ENCODE assay signal across 8 cellular contexts in genomic region chr6:27811383-27811782, GRCh38.
DNase-seq lines count a peak whose midpoint lies in the region; ATAC-seq and TF ChIP-seq lines count a peak whose summit lies in the region.

No MANE protein-coding gene starts in this region.

- no peaks in the 10 kb centered on the region for H3K36me3 ChIP-seq in CD8-positive, alpha-beta T cell (ENCODE audit: insufficient read depth, low read length)
- H3K36me3 ChIP-seq in Karpas-422 (ENCODE audit: insufficient read depth, low read length) (no peaks in the 10 kb centered on the region), mesodermal cell (ENCODE audit: control insufficient read depth, insufficient read depth, low read length) (no peaks in the 10 kb centered on the region)

- CTCF ChIA-PET in CD8-positive, alpha-beta T cell (lab: Charles Lee), result interaction anchor here (0.8 to 10.0 kb wide), 9 partner anchors 9 to 650 kb away, joined by 3 to 97 read pairs (median 3); a partner anchor contains a TSS

- WGBS in mesodermal cell (ENCODE audit: insufficient coverage in 2 of 2), 2 experiments, result no CpG with 5 or more reads among the region's 2 CpGs

- DNase-seq in CD8-positive, alpha-beta T cell, result no peak
- DNase-seq in Karpas-422, result no peak
- DNase-seq in activated naive CD8-positive, alpha-beta T cell treated with anti-CD3 and anti-CD28 coated beads, Interleukin-2, amount 10 ng/mL, durations not matched to agents 7 days and 5 days, result no peak
- DNase-seq in stimulated activated CD4-positive, alpha-beta T cell treated with anti-CD3 and anti-CD28 coated beads, Interleukin-1b, Interleukin-23, amount 100 ng/mL, for 48 hours, result no peak
- DNase-seq in SK-N-DZ (ENCODE audit: low spot score), result no peak
- no peak for DNase-seq in HuH-7 (ENCODE audit: low spot score)

- peaks cover 59% of the 10 kb centered on the region for H3K4me1 Mint-ChIP-seq in CD8-positive, alpha-beta T cell (ENCODE audit: low read depth)
- H3K4me1 Mint-ChIP-seq in activated naive CD8-positive, alpha-beta T cell treated with anti-CD3 and anti-CD28 coated beads, Interleukin-2, amount 10 ng/mL, durations not matched to agents 7 days and 5 days, result peaks cover 57% of the 10 kb centered on the region

- H3K36me3 Mint-ChIP-seq in CD8-positive, alpha-beta T cell, result peaks cover 10% of the 10 kb centered on the region
- no peaks in the 10 kb centered on the region for H3K36me3 Mint-ChIP-seq in activated naive CD8-positive, alpha-beta T cell treated with anti-CD3 and anti-CD28 coated beads, Interleukin-2, amount 10 ng/mL, durations not matched to agents 7 days and 5 days

- H3K9me3 Mint-ChIP-seq in CD8-positive, alpha-beta T cell, result peaks cover 2% of the 10 kb centered on the region
- no peaks in the 10 kb centered on the region for H3K9me3 Mint-ChIP-seq in activated naive CD8-positive, alpha-beta T cell treated with anti-CD3 and anti-CD28 coated beads, Interleukin-2, amount 10 ng/mL, durations not matched to agents 7 days and 5 days

- TF ChIP-seq CTCF in CD8-positive, alpha-beta T cell (IDR thresholded peaks at IDR 0.05), result no peak

- H3K4me1 ChIP-seq in CD8-positive, alpha-beta T cell (ENCODE audit: insufficient read depth, low read length), result peaks cover 36% of the 10 kb centered on the region
- H3K4me1 ChIP-seq in Karpas-422 (ENCODE audit: low read length) (peaks cover 18% of the 10 kb centered on the region), mesodermal cell (ENCODE audit: control insufficient read depth, insufficient read depth, low read length, poor library complexity, severe bottlenecking) (peaks cover 11% of the 10 kb centered on the region)

- H3K27me3 Mint-ChIP-seq in CD8-positive, alpha-beta T cell (ENCODE audit: low read depth), result no peaks in the 10 kb centered on the region
- H3K27me3 Mint-ChIP-seq in activated naive CD8-positive, alpha-beta T cell treated with anti-CD3 and anti-CD28 coated beads, Interleukin-2, amount 10 ng/mL, durations not matched to agents 7 days and 5 days, result no peaks in the 10 kb centered on the region

- no peaks in the 10 kb centered on the region for H3K79me2 ChIP-seq in Karpas-422 (ENCODE audit: low read length)

- 0 out of 2 replicates have a peak overlapping the region, but pooled peaks have one; percentile 13 for H2AFZ ChIP-seq in Karpas-422 (ENCODE audit: low read length)

- no peak for ATAC-seq in CD8-positive, alpha-beta T cell
- ATAC-seq in activated naive CD8-positive, alpha-beta T cell treated with anti-CD3 and anti-CD28 coated beads, Interleukin-2, amount 10 ng/mL, durations not matched to agents 7 days and 5 days (ENCODE audit: low read depth), result no peak
- ATAC-seq in HG03108 (IDR thresholded peaks at IDR 0.05; ENCODE audit: unreplicated experiment), result no peak

- H3K4me2 ChIP-seq in Karpas-422 (ENCODE audit: low read depth, low read length, poor library complexity, severe bottlenecking), result peak overlapping the region; percentile 63

- H3K9me3 ChIP-seq in CD8-positive, alpha-beta T cell (ENCODE audit: low read length), result no peaks in the 10 kb centered on the region
- H3K9me3 ChIP-seq in Karpas-422 (ENCODE audit: low read length) (no peaks in the 10 kb centered on the region), mesodermal cell (ENCODE audit: control insufficient read depth, low read length) (peaks cover 5% of the 10 kb centered on the region)

- no peak overlapping the region for H3K27ac ChIP-seq in CD8-positive, alpha-beta T cell (ENCODE audit: low read depth, low read length)
- H3K27ac ChIP-seq in Karpas-422 (ENCODE audit: low read length) (no peak overlapping the region), mesodermal cell (ENCODE audit: low read depth, low read length, severe bottlenecking) (peak overlapping the region; percentile 70)

- no peaks in the 10 kb centered on the region for H3K9me2 ChIP-seq in Karpas-422 (replicated peaks; ENCODE audit: insufficient read depth, low read length)

- H3K4me3 ChIP-seq in CD8-positive, alpha-beta T cell (ENCODE audit: low read depth, low read length), result no peak overlapping the region
- H3K4me3 ChIP-seq in Karpas-422 (ENCODE audit: low read length) (peak overlapping the region; percentile 53; the same call in 1 of the 2 replicates), mesodermal cell (ENCODE audit: extremely low read depth, insufficient read depth, low read length, poor library complexity, severe bottlenecking) (peak overlapping the region; percentile 56)

- H3K9ac ChIP-seq in Karpas-422 (ENCODE audit: low read length), result peak overlapping the region; percentile 55

- intact Hi-C loops in CD8-positive, alpha-beta T cell (cut with DNase I, micrococcal nuclease), result loop anchor here (2.0 to 5.0 kb wide), 2 partner anchors 25 to 326 kb away; no protein-coding TSS in a partner anchor

- peak overlapping the region; percentile 95 for H3K4me3 Mint-ChIP-seq in CD8-positive, alpha-beta T cell
- H3K4me3 Mint-ChIP-seq in activated naive CD8-positive, alpha-beta T cell treated with anti-CD3 and anti-CD28 coated beads, Interleukin-2, amount 10 ng/mL, durations not matched to agents 7 days and 5 days, result peak overlapping the region; percentile 89

- H3K27ac Mint-ChIP-seq in CD8-positive, alpha-beta T cell, result peak overlapping the region; percentile 99
- H3K27ac Mint-ChIP-seq in activated naive CD8-positive, alpha-beta T cell treated with anti-CD3 and anti-CD28 coated beads, Interleukin-2, amount 10 ng/mL, durations not matched to agents 7 days and 5 days, result peak overlapping the region; percentile 97

- POLR2A ChIA-PET in CD8-positive, alpha-beta T cell (lab: Charles Lee), result interaction anchor here (0.9 to 10.3 kb wide), 15 partner anchors 12 to 1687 kb away, joined by 3 to 367 read pairs (median 59); partner anchors contain the start of gene ZNF184
- POLR2A ChIA-PET in activated naive CD8-positive, alpha-beta T cell treated with anti-CD3 and anti-CD28 coated beads, Interleukin-2, amount 10 ng/mL, durations not matched to agents 7 days and 5 days (lab: Charles Lee), result interaction anchor here (0.6 to 11.1 kb wide), 34 partner anchors 8 to 1804 kb away, joined by 3 to 925 read pairs (median 11); a partner anchor contains a TSS

- H3K27me3 ChIP-seq in CD8-positive, alpha-beta T cell (ENCODE audit: insufficient read depth, low read length), result no peaks in the 10 kb centered on the region
- H3K27me3 ChIP-seq in Karpas-422 (ENCODE audit: low read length), result no peaks in the 10 kb centered on the region

- no peaks in the 10 kb centered on the region for H4K20me1 ChIP-seq in Karpas-422 (ENCODE audit: insufficient read depth, low read depth, low read length)
